In the genomic region with DNA sequence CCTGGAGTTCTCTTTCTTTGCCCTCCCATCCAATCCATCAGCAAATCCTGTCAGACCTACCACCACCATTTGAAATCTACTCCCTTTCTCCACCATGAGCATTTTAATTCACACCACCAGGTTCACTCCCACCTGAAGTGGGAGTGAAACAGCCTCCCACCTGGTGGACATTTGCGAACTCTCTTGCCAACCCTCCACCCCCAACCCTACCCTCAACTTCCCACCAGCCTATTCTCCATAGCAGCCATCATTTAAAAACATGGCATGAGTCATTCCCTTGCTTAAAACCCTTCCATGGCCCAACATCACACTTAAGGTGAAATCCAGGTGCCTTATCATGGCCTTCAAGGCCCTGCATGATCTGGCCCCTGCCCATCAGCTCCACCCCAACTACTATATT, we compare ENCODE assay signal across 19 cellular contexts. TPM values are rescaled to one million over a fixed set of nuclear protein-coding genes. Genes with fewer than 3 reads are reported as not detected.
DNase-seq lines count a peak whose midpoint lies in the region; ATAC-seq, FAIRE-seq and TF ChIP-seq lines count a peak whose summit lies in the region.
"Had no signal": no experiment of that assay in that cellular context is flagged by ENCODE, and none has a peak within 500 bp of the region (broad histone marks: within the 10 kb centered on the region; RNA-seq: fewer than 3 reads in every experiment).

No MANE protein-coding gene starts in this region.

- H2BK120ac ChIP-seq in H9 (ENCODE audit: low read depth, low read length, poor library complexity, severe bottlenecking) (no peak overlapping the region), neuronal stem cell (ENCODE audit: low read depth, low read length) (no peak overlapping the region)

- H3K4me3 Mint-ChIP-seq in H9: peak overlapping the region; percentile 19 to 95; a peak in 4 of 5 replicates
- H3K4me3 Mint-ChIP-seq in stimulated activated naive CD8-positive, alpha-beta T cell treated with anti-CD3 and anti-CD28 coated beads, Interleukin-15, amount 100 ng/mL, for 72 hours: no peak overlapping the region
- H3K4me3 Mint-ChIP-seq: activated CD8-positive, alpha-beta memory T cell treated with anti-CD3 and anti-CD28 coated beads, Interleukin-2, amount 10 ng/mL, durations not matched to agents 7 days and 5 days; stimulated activated naive CD8-positive, alpha-beta T cell treated with anti-CD3 and anti-CD28 coated beads, Interleukin-15, Interleukin-2, amounts not matched to agents 100 ng/mL and 50 ng/mL, for 24 hours had no signal

- H3K27me3 ChIP-seq in H9 (ENCODE audit: insufficient read depth, low read length) (no peaks in the 10 kb centered on the region), dorsolateral prefrontal cortex (peaks cover 0 to 30% (median 12%) of the 10 kb centered on the region in 45 donors), neuronal stem cell (ENCODE audit: control insufficient read depth in 3 of 3, insufficient read depth in 3 of 3, low read depth in 1 of 3, low read length in 3 of 3) (peaks cover 0 to 15% (median 0%) of the 10 kb centered on the region in 3 experiments), lower lobe of right lung (ENCODE audit: low read depth) (peaks cover 16% of the 10 kb centered on the region)
- H3K27me3 ChIP-seq: vagina had no signal

- H3K27me3 Mint-ChIP-seq in H9 (ENCODE audit: low read depth): no peaks in the 10 kb centered on the region; the same call in 1 of the 2 replicates
- peaks cover 50% of the 10 kb centered on the region for H3K27me3 Mint-ChIP-seq in stimulated activated naive CD8-positive, alpha-beta T cell treated with anti-CD3 and anti-CD28 coated beads, Interleukin-15, amount 100 ng/mL, for 72 hours

- POLR2A ChIA-PET in A549 (lab: Yijun Ruan, JAX): interaction anchor here (2.5 kb wide), 1 partner anchor 9 kb away, joined by 11 read pairs; no protein-coding TSS in a partner anchor

- CTCF ChIA-PET in A549 (lab: Yijun Ruan, JAX): interaction anchor here (1.0 kb wide), 1 partner anchor 10 kb away, joined by 3 read pairs; no protein-coding TSS in a partner anchor

- H3K14ac ChIP-seq in H9 (ENCODE audit: insufficient read depth, low read length) (no peak overlapping the region), neuronal stem cell (ENCODE audit: low read length) (no peak overlapping the region)

- no peak overlapping the region for H2AK5ac ChIP-seq in H9 (ENCODE audit: insufficient read length, low read length)
- no peak overlapping the region for H2AK5ac ChIP-seq in neuronal stem cell (ENCODE audit: low read depth, low read length)

- H3K18ac ChIP-seq in H9 (ENCODE audit: insufficient read length, low read depth, low read length) (no peak overlapping the region), neuronal stem cell (ENCODE audit: low read length) (no peak overlapping the region)

- no peak overlapping the region for H3K56ac ChIP-seq in H9 (ENCODE audit: insufficient read length, low read depth, low read length)

- H3K9ac ChIP-seq in H9 (ENCODE audit: extremely low read depth, insufficient read length, low read length) (no peak overlapping the region), neuronal stem cell (ENCODE audit: low read depth, low read length, poor library complexity) (no peak overlapping the region)

- no peak for FAIRE-seq in A549 (lab: Jason Lieb, UNC)

- H3K9me3 ChIP-seq in A549: no peaks in the 10 kb centered on the region
- no peaks in the 10 kb centered on the region for H3K9me3 ChIP-seq in H9 (ENCODE audit: control insufficient read depth, low read depth, low read length)
- peaks cover 0 to 2% of the 10 kb centered on the region in 2 donors for H3K9me3 ChIP-seq in neuronal stem cell (replicated peaks in 1 of 2; ENCODE audit: control insufficient read depth in 2 of 2, insufficient read depth in 1 of 2, low read depth in 1 of 2, low read length in 2 of 2)
- H3K9me3 ChIP-seq in lower lobe of right lung: no peaks in the 10 kb centered on the region
- H3K9me3 ChIP-seq: prostate gland, vagina had no signal

- H3K36me3 ChIP-seq in neuronal stem cell (replicated peaks in 1 of 2; ENCODE audit: control insufficient read depth in 2 of 2, insufficient read depth in 2 of 2, low read length in 2 of 2): peaks cover 2 to 3% of the 10 kb centered on the region in 2 donors
- no peaks in the 10 kb centered on the region for H3K36me3 ChIP-seq in lower lobe of right lung
- H3K36me3 ChIP-seq: prostate gland, vagina had no signal

- no peak for TF ChIP-seq EP300 in A549 (IDR thresholded peaks at IDR 0.05)

- no peak overlapping the region for H3K4ac ChIP-seq in H9 (ENCODE audit: low read depth, low read length)
- no peak overlapping the region for H3K4ac ChIP-seq in neuronal stem cell (ENCODE audit: low read length)

- DNase-seq in A549 (ENCODE audit: low read depth in 1 of 2, low spot score in 1 of 2): no peak
- no peak for DNase-seq in H9
- peak in 1 of 10 donors; percentile 9 for DNase-seq in dorsolateral prefrontal cortex
- no peak for DNase-seq in neuronal stem cell (ENCODE audit: low spot score)
- DNase-seq in lower lobe of right lung: no peak
- DNase-seq in stimulated activated naive CD8-positive, alpha-beta T cell treated with anti-CD3 and anti-CD28 coated beads, Interleukin-15, amount 100 ng/mL, for 72 hours: no peak
- no peak for DNase-seq in stimulated activated CD4-positive, alpha-beta T cell treated with anti-CD3 and anti-CD28 coated beads, Interleukin-1b, Interleukin-23, amount 100 ng/mL, for 48 hours
- DNase-seq: activated CD8-positive, alpha-beta memory T cell treated with anti-CD3 and anti-CD28 coated beads, Interleukin-2, amount 10 ng/mL, durations not matched to agents 7 days and 5 days; activated effector memory CD4-positive, alpha-beta T cell treated with anti-CD3 and anti-CD28 coated beads, Interleukin-2, amount 50 U/mL, for 16 hours; amniotic stem cell; NCI-H2029 treated with DMSO at 0.1 percent for 48 hours; NCI-H524 treated with DMSO at 0.1 percent for 48 hours; SIG-M5 had no signal

- no peaks in the 10 kb centered on the region for H4K20me1 ChIP-seq in H9 (ENCODE audit: control insufficient read depth, insufficient read depth, insufficient read length)

- no peaks in the 10 kb centered on the region for H3K9me3 Mint-ChIP-seq in H9
- no peaks in the 10 kb centered on the region for H3K9me3 Mint-ChIP-seq in stimulated activated naive CD8-positive, alpha-beta T cell treated with anti-CD3 and anti-CD28 coated beads, Interleukin-15, amount 100 ng/mL, for 72 hours
- H3K9me3 Mint-ChIP-seq: IgD-negative memory B cell; stimulated activated naive CD8-positive, alpha-beta T cell treated with anti-CD3 and anti-CD28 coated beads, Interleukin-15, Interleukin-2, amounts not matched to agents 100 ng/mL and 50 ng/mL, for 24 hours had no signal

- H3K79me2 ChIP-seq in H9 (ENCODE audit: insufficient read depth, low read length): peaks cover 21% of the 10 kb centered on the region; the same call in 1 of the 2 replicates

- no peak overlapping the region for H3K27ac ChIP-seq in A549
- H3K27ac ChIP-seq in H9 (ENCODE audit: insufficient read length, low read depth, low read length): no peak overlapping the region
- peak overlapping the region in 54 of 59 donors; percentile 21 to 99 (median 95) for H3K27ac ChIP-seq in dorsolateral prefrontal cortex
- H3K27ac ChIP-seq in neuronal stem cell (replicated peaks; ENCODE audit: low read length): no peak overlapping the region
- no peak overlapping the region for H3K27ac ChIP-seq in lower lobe of right lung
- H3K27ac ChIP-seq: prostate gland, vagina had no signal

- H3K4me1 Mint-ChIP-seq in H9: peaks cover 31 to 40% of the 10 kb centered on the region in 2 experiments
- peaks cover 25% of the 10 kb centered on the region for H3K4me1 Mint-ChIP-seq in stimulated activated naive CD8-positive, alpha-beta T cell treated with anti-CD3 and anti-CD28 coated beads, Interleukin-15, amount 100 ng/mL, for 72 hours

- no peak overlapping the region for H4K8ac ChIP-seq in H9 (replicated peaks; ENCODE audit: insufficient read length, low read depth, low read length)
- H4K8ac ChIP-seq in neuronal stem cell (ENCODE audit: low read depth, low read length): no peak overlapping the region

- no peak for TF ChIP-seq RAD21 in A549 (conservative IDR thresholded peaks at IDR 0.05 in 1 of 2, IDR thresholded peaks at IDR 0.05 in 1 of 2)

- 92% methylated on average over 1 of the region's 1 CpG for WGBS in A549 (ENCODE audit: missing lambda C conversion rate)
- no CpG with 5 or more reads among the region's 1 CpG for WGBS in H9 (ENCODE audit: extremely low coverage, insufficient read length, low lambda C conversion rate)
- no CpG with 5 or more reads among the region's 1 CpG for WGBS in neuronal stem cell (ENCODE audit: extremely low coverage in 2 of 2, insufficient read length in 2 of 2, insufficient replicate concordance in 1 of 2), 2 donors

- no peak overlapping the region for H2BK20ac ChIP-seq in H9 (ENCODE audit: low read depth, low read length, poor library complexity, severe bottlenecking)

- no peak overlapping the region for H4K91ac ChIP-seq in H9 (ENCODE audit: insufficient read length, low read depth, low read length)
- peak overlapping the region; percentile 45 for H4K91ac ChIP-seq in neuronal stem cell (ENCODE audit: low read depth, low read length, poor library complexity)

- H3K4me3 ChIP-seq in A549 (no peak overlapping the region), dorsolateral prefrontal cortex (peak overlapping the region; percentile 2 to 91 (median 64)), neuronal stem cell (ENCODE audit: low read length in 2 of 2) (no peak overlapping the region), lower lobe of right lung (no peak overlapping the region)
- H3K4me3 ChIP-seq: prostate gland had no signal

- TF ChIP-seq CTCF in A549 (IDR thresholded peaks at IDR 0.05): no peak
- TF ChIP-seq CTCF in H9 (conservative IDR thresholded peaks at IDR 0.05): no peak; the same call in 2 of the 3 replicates
- TF ChIP-seq CTCF in dorsolateral prefrontal cortex (IDR thresholded peaks at IDR 0.05 in 54 of 56, conservative IDR thresholded peaks at IDR 0.05 in 2 of 56; ENCODE audit: low read depth in 1 of 56, partially characterized antibody in 56 of 56): no peak
- TF ChIP-seq CTCF in lower lobe of right lung (IDR thresholded peaks at IDR 0.05): no peak

- no peak overlapping the region for H4K5ac ChIP-seq in H9 (ENCODE audit: insufficient read length, low read depth, low read length)

- no peak for TF ChIP-seq POLR2A in A549 (IDR thresholded peaks at IDR 0.05; ENCODE audit: low read length)

- no peak overlapping the region for H2BK12ac ChIP-seq in H9 (ENCODE audit: insufficient read length, low read depth, low read length)
- H2BK12ac ChIP-seq in neuronal stem cell (ENCODE audit: low read length): no peak overlapping the region

- peak overlapping the region in 2 of 3 experiments; percentile 48 to 62; a peak in 4 of 7 replicates for H3K27ac Mint-ChIP-seq in H9
- peak overlapping the region in 1 of 2 donors; percentile 3 for H3K27ac Mint-ChIP-seq in stimulated activated naive CD8-positive, alpha-beta T cell treated with anti-CD3 and anti-CD28 coated beads, Interleukin-15, amount 100 ng/mL, for 72 hours
- H3K27ac Mint-ChIP-seq: activated CD8-positive, alpha-beta memory T cell treated with anti-CD3 and anti-CD28 coated beads, Interleukin-2, amount 10 ng/mL, durations not matched to agents 7 days and 5 days; stimulated activated naive CD8-positive, alpha-beta T cell treated with anti-CD3 and anti-CD28 coated beads, Interleukin-15, Interleukin-2, amounts not matched to agents 100 ng/mL and 50 ng/mL, for 24 hours had no signal

- H3K4me2 ChIP-seq in A549 (peak overlapping the region; percentile 93; the same call in 2 of the 3 replicates), H9 (ENCODE audit: insufficient read depth, insufficient read length, low read length) (no peak overlapping the region), neuronal stem cell (ENCODE audit: insufficient read depth, low read length, poor library complexity, severe bottlenecking) (no peak overlapping the region)

- H3K23me2 ChIP-seq in H9 (ENCODE audit: insufficient read length, low read depth, low read length, poor library complexity, severe bottlenecking): peaks cover 11% of the 10 kb centered on the region

- H3K36me3 Mint-ChIP-seq in H9 (ENCODE audit: insufficient read depth in 1 of 3, low read depth in 3 of 3): peaks cover 13 to 39% (median 28%) of the 10 kb centered on the region in 3 experiments
- H3K36me3 Mint-ChIP-seq: activated CD8-positive, alpha-beta memory T cell treated with anti-CD3 and anti-CD28 coated beads, Interleukin-2, amount 10 ng/mL, durations not matched to agents 7 days and 5 days; IgD-negative memory B cell had no signal

- H3K4me1 ChIP-seq in A549: peaks cover 21% of the 10 kb centered on the region
- H3K4me1 ChIP-seq in H9 (ENCODE audit: insufficient read depth, low read length): peaks cover 3% of the 10 kb centered on the region; the same call in 1 of the 2 replicates
- peaks cover 17 to 19% of the 10 kb centered on the region in 2 donors for H3K4me1 ChIP-seq in neuronal stem cell (ENCODE audit: control insufficient read depth in 2 of 2, insufficient read depth in 1 of 2, low read depth in 1 of 2, low read length in 2 of 2)
- H3K4me1 ChIP-seq in lower lobe of right lung: peaks cover 48% of the 10 kb centered on the region

- H2AFZ ChIP-seq in H9 (ENCODE audit: low read length) (no peak overlapping the region), neuronal stem cell (ENCODE audit: low read length) (no peak overlapping the region)

- no peak overlapping the region for H2BK5ac ChIP-seq in H9 (ENCODE audit: insufficient read length, low read length)
- no peak overlapping the region for H2BK5ac ChIP-seq in neuronal stem cell (ENCODE audit: low read length)

- H3T11ph ChIP-seq in H9 (ENCODE audit: low read length): no peak overlapping the region

- no peak overlapping the region for H2BK15ac ChIP-seq in H9 (ENCODE audit: low read depth, low read length)
- no peak overlapping the region for H2BK15ac ChIP-seq in neuronal stem cell (ENCODE audit: low read length)

- H3K23ac ChIP-seq in H9 (ENCODE audit: insufficient read length, low read depth, low read length) (no peak overlapping the region), neuronal stem cell (ENCODE audit: low read depth, low read length, poor library complexity) (no peak overlapping the region)

- intact Hi-C loops in dorsolateral prefrontal cortex (cut with DNase I): no loop called here
- intact Hi-C loops in lower lobe of right lung (cut with DNase I): no loop called here

- ATAC-seq in A549 (no peak), lower lobe of right lung (no peak), HG03135 (IDR thresholded peaks at IDR 0.05; ENCODE audit: unreplicated experiment) (no peak)
- ATAC-seq in stimulated activated naive CD8-positive, alpha-beta T cell treated with anti-CD3 and anti-CD28 coated beads, Interleukin-15, amount 100 ng/mL, for 72 hours: no peak
- ATAC-seq: activated CD4-positive, CD25-positive, alpha-beta regulatory T cell treated with anti-CD3 and anti-CD28 coated beads, Interleukin-2, amount 50 U/mL, for 24 hours; activated CD8-positive, alpha-beta memory T cell treated with anti-CD3 and anti-CD28 coated beads, Interleukin-2, amount 10 ng/mL, durations not matched to agents 7 days and 5 days had no signal

- H3K79me1 ChIP-seq in H9 (ENCODE audit: insufficient read depth, low read depth, low read length, poor library complexity, severe bottlenecking) (peaks cover 7% of the 10 kb centered on the region), neuronal stem cell (ENCODE audit: low read depth, low read length) (peaks cover 8% of the 10 kb centered on the region)

RNA-seq across cellular contexts. Expression of gene RTKN, which starts 3.5 kb away (rescaled TPM):
- polyA plus RNA-seq in A549 (2011; rRNA removed) (15.1 and 15.9 TPM in 2 replicates), A549 (2017; fragmentation: RNase III; extraction: RNeasy Plus Mini Kit Qiagen cat#74134 plus additional on column Dnase treatment) (15.6 to 21.2 TPM (median 20.1 TPM) in 3 replicates)
- 19.6 and 25.6 TPM in 2 replicates for polyA plus RNA-seq in A549 (2012; cell fraction: cytosol; rRNA removed)
- polyA plus RNA-seq in A549 (2012; cell fraction: nucleus; rRNA removed): 55.8 and 59.5 TPM in 2 replicates
- 18.9 and 19.5 TPM in 2 replicates for polyA minus RNA-seq in A549 (2011; rRNA and poly(A)+ RNA removed)
- total RNA-seq in H9 (2021) (87.1 and 90.9 TPM in 2 replicates), dorsolateral prefrontal cortex (100 to 1,000 TPM in 39 of 120 experiments, 10 to 100 TPM in 81; 17.0 to 289 (median 84.0) TPM), lower lobe of right lung (27.5 TPM)
- 20.6 TPM for polyA plus RNA-seq in neuronal stem cell (2013, experiment 1 of 2)
- polyA plus RNA-seq in neuronal stem cell (2013, experiment 2 of 2): 20.1 TPM

RNA-seq across cellular contexts. Expression of gene INO80B, which starts 16.6 kb away (rescaled TPM):
- 15.5 and 19.9 TPM in 2 replicates for polyA plus RNA-seq in A549 (2011; rRNA removed)
- polyA plus RNA-seq in A549 (2012; cell fraction: cytosol; rRNA removed): 22.8 and 24.3 TPM in 2 replicates
- 45.1 and 48.1 TPM in 2 replicates for polyA plus RNA-seq in A549 (2012; cell fraction: nucleus; rRNA removed)
- polyA plus RNA-seq in A549 (2017; fragmentation: RNase III; extraction: RNeasy Plus Mini Kit Qiagen cat#74134 plus additional on column Dnase treatment): 66.8 to 74.6 TPM (median 74.3 TPM) in 3 replicates
- 11.4 and 15.8 TPM in 2 replicates for polyA minus RNA-seq in A549 (2011; rRNA and poly(A)+ RNA removed)
- 17.6 and 22.6 TPM in 2 replicates for total RNA-seq in H9 (2021)
- 10 to 100 TPM; 28.3 to 66.9 (median 46.9) TPM for total RNA-seq in dorsolateral prefrontal cortex
- polyA plus RNA-seq in neuronal stem cell (2013, experiment 1 of 2): 17.7 TPM
- polyA plus RNA-seq in neuronal stem cell (2013, experiment 2 of 2): 17.8 TPM
- 38.4 TPM for total RNA-seq in lower lobe of right lung

RNA-seq across cellular contexts. Expression of gene WDR54, which starts 16.7 kb away (rescaled TPM):
- polyA plus RNA-seq in A549 (2011; rRNA removed): 47.4 and 59.1 TPM in 2 replicates
- polyA plus RNA-seq in A549 (2012; cell fraction: cytosol; rRNA removed): 115 and 130 TPM in 2 replicates
- 140 and 198 TPM in 2 replicates for polyA plus RNA-seq in A549 (2012; cell fraction: nucleus; rRNA removed)
- 59.4 to 68.5 TPM (median 62.5 TPM) in 3 replicates for polyA plus RNA-seq in A549 (2017; fragmentation: RNase III; extraction: RNeasy Plus Mini Kit Qiagen cat#74134 plus additional on column Dnase treatment)
- polyA minus RNA-seq in A549 (2011; rRNA and poly(A)+ RNA removed): 120 and 127 TPM in 2 replicates
- total RNA-seq in H9 (2021): 65.0 and 66.4 TPM in 2 replicates
- 10 to 100 TPM in 119 of 120 experiments, 1 to 10 TPM in 1; 9.3 to 42.7 (median 26.3) TPM for total RNA-seq in dorsolateral prefrontal cortex
- polyA plus RNA-seq in neuronal stem cell (2013, experiment 1 of 2): 53.6 TPM
- 50.0 TPM for polyA plus RNA-seq in neuronal stem cell (2013, experiment 2 of 2)
- 14.5 TPM for total RNA-seq in lower lobe of right lung

RNA-seq across cellular contexts. Expression of gene C2orf81, which starts 16.8 kb away (rescaled TPM):
- 0.88 and 1.6 TPM in 2 replicates for polyA plus RNA-seq in A549 (2011; rRNA removed)
- 1.5 and 2.1 TPM in 2 replicates for polyA plus RNA-seq in A549 (2012; cell fraction: cytosol; rRNA removed)
- 2.6 and 2.8 TPM in 2 replicates for polyA plus RNA-seq in A549 (2012; cell fraction: nucleus; rRNA removed)
- 1.9 to 2.4 TPM (median 2.0 TPM) in 3 replicates for polyA plus RNA-seq in A549 (2017; fragmentation: RNase III; extraction: RNeasy Plus Mini Kit Qiagen cat#74134 plus additional on column Dnase treatment)
- polyA minus RNA-seq in A549 (2011; rRNA and poly(A)+ RNA removed): 0.87 and 1.4 TPM in 2 replicates
- 2.4 and 3.5 TPM in 2 replicates for total RNA-seq in H9 (2021)
- total RNA-seq in dorsolateral prefrontal cortex: 1 to 10 TPM; 2.6 to 9.8 (median 5.6) TPM
- polyA plus RNA-seq in neuronal stem cell (2013, experiment 1 of 2): 9.5 TPM
- 9.0 TPM for polyA plus RNA-seq in neuronal stem cell (2013, experiment 2 of 2)
- total RNA-seq in lower lobe of right lung: 10.0 TPM

RNA-seq across cellular contexts. Expression of gene WBP1, which starts 20.0 kb away (rescaled TPM):
- polyA plus RNA-seq in A549 (2011; rRNA removed): 62.6 and 86.3 TPM in 2 replicates
- polyA plus RNA-seq in A549 (2012; cell fraction: cytosol; rRNA removed): 121 and 139 TPM in 2 replicates
- 262 and 283 TPM in 2 replicates for polyA plus RNA-seq in A549 (2012; cell fraction: nucleus; rRNA removed)
- 49.1 to 67.0 TPM (median 59.0 TPM) in 3 replicates for polyA plus RNA-seq in A549 (2017; fragmentation: RNase III; extraction: RNeasy Plus Mini Kit Qiagen cat#74134 plus additional on column Dnase treatment)
- 51.6 and 62.6 TPM in 2 replicates for polyA minus RNA-seq in A549 (2011; rRNA and poly(A)+ RNA removed)
- 80.7 and 82.1 TPM in 2 replicates for total RNA-seq in H9 (2021)
- 100 to 1,000 TPM in 5 of 120 experiments, 10 to 100 TPM in 115; 55.2 to 111 (median 78.3) TPM for total RNA-seq in dorsolateral prefrontal cortex
- 148 TPM for polyA plus RNA-seq in neuronal stem cell (2013, experiment 1 of 2)
- 146 TPM for polyA plus RNA-seq in neuronal stem cell (2013, experiment 2 of 2)
- total RNA-seq in lower lobe of right lung: 60.1 TPM

Comparison
In these comparisons a context has a peak if more than half of its experiments do, and no peak if none do; other contexts are left out.
1. H3K27ac ChIP-seq: peak in dorsolateral prefrontal cortex (54 of 59); none in A549 (0 of 2), H9 (single experiment), neuronal stem cell (single experiment) and lower lobe of right lung (single experiment).
2. H3K4me3 ChIP-seq: peak in dorsolateral prefrontal cortex (59 of 59); none in A549 (single experiment), neuronal stem cell (0 of 2) and lower lobe of right lung (single experiment).
3. H3K4me3 Mint-ChIP-seq: peak in H9 (2 of 2); none in stimulated activated naive CD8-positive, alpha-beta T cell treated with anti-CD3 and anti-CD28 coated beads, Interleukin-15, amount 100 ng/mL, for 72 hours (0 of 2).